16 cellular contexts compared by ENCODE assay signal in the genomic region with DNA sequence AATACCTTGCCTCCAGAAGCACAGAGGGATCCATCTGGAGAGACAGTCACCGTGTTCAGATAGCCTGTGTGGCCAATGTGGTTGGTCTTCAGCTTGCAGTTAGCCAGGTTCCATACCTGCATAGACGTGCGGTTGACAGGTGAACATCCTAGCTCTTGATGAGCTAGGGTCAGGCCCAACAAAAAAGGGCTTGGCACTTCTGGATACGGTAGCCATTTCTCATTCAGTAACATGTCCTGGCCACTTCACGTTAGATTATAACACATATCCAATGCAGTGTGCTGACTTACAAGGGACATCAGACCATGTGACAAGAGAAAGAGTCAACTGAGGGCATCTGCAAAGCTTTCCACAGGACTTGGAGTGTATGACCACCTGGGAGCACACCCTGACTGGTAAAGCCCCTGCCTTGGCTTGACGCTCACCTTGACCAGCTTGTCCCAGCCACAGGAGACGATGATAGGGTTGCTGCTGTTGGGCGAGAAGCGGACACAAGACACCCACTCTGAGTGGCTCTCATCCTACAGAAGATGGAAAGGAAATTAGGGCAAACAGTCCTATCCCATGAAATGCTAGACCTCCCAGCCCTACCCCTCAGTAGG. TPM values are rescaled to one million over a fixed set of nuclear protein-coding genes. Genes with fewer than 3 reads are reported as not detected.
DNase-seq lines count a peak whose midpoint lies in the region; ATAC-seq, FAIRE-seq and TF ChIP-seq lines count a peak whose summit lies in the region.
"Had no signal": no experiment of that assay in that cellular context is flagged by ENCODE, and none has a peak within 500 bp of the region (broad histone marks: within the 10 kb centered on the region; RNA-seq: fewer than 3 reads in every experiment).

No MANE protein-coding gene starts in this region.

- no peak overlapping the region for H3K4me3 Mint-ChIP-seq in Calu3 (ENCODE audit: low read depth, unreplicated experiment)
- peak overlapping the region; percentile 31 for H3K4me3 Mint-ChIP-seq in activated CD4-positive, alpha-beta memory T cell treated with anti-CD3 and anti-CD28 coated beads for 36 hours
- H3K4me3 Mint-ChIP-seq in memory B cell: no peak overlapping the region

- TF ChIP-seq CTCF in A549 (IDR thresholded peaks at IDR 0.05): no peak
- TF ChIP-seq CTCF in Calu3 (IDR thresholded peaks at IDR 0.05; ENCODE audit: unreplicated experiment): no peak

- CTCF ChIA-PET in A549 (lab: Yijun Ruan, JAX) (interaction anchor here (0.6 kb wide), 1 partner anchor 13 kb away, joined by 4 read pairs; no protein-coding TSS in a partner anchor), Calu3 (lab: Charles Lee) (no interaction called here)
- CTCF ChIA-PET in activated CD4-positive, alpha-beta memory T cell treated with anti-CD3 and anti-CD28 coated beads for 36 hours (lab: Charles Lee): no interaction called here

- TF ChIP-seq POLR2A in A549 (IDR thresholded peaks at IDR 0.05; ENCODE audit: low read length): no peak

- H3K27ac Mint-ChIP-seq in Calu3 (ENCODE audit: unreplicated experiment) (peak overlapping the region; percentile 15), memory B cell (peak overlapping the region; percentile 45)
- H3K27ac Mint-ChIP-seq in activated CD4-positive, alpha-beta memory T cell treated with anti-CD3 and anti-CD28 coated beads for 36 hours: peak overlapping the region; percentile 66

- H3K4me2 ChIP-seq in A549: no peak overlapping the region

- H3K4me1 ChIP-seq in A549: peaks cover 33% of the 10 kb centered on the region

- H3K36me3 Mint-ChIP-seq in Calu3 (ENCODE audit: insufficient read depth, unreplicated experiment) (peaks cover 100% of the 10 kb centered on the region), memory B cell (peaks cover 36% of the 10 kb centered on the region)
- H3K36me3 Mint-ChIP-seq in activated CD4-positive, alpha-beta memory T cell treated with anti-CD3 and anti-CD28 coated beads for 36 hours: peaks cover 87% of the 10 kb centered on the region

- no peaks in the 10 kb centered on the region for H3K9me3 Mint-ChIP-seq in Calu3 (ENCODE audit: low read depth, unreplicated experiment)
- H3K9me3 Mint-ChIP-seq in activated CD4-positive, alpha-beta memory T cell treated with anti-CD3 and anti-CD28 coated beads for 36 hours: no peaks in the 10 kb centered on the region
- no peaks in the 10 kb centered on the region for H3K9me3 Mint-ChIP-seq in memory B cell

- no peak overlapping the region for H3K27ac ChIP-seq in A549

- intact Hi-C loops in Calu3 (cut with micrococcal nuclease; ENCODE audit: unreplicated experiment): no loop called here
- intact Hi-C loops in activated CD4-positive, alpha-beta memory T cell treated with anti-CD3 and anti-CD28 coated beads for 36 hours (cut with micrococcal nuclease): no loop called here

- ATAC-seq in A549 (no peak), memory B cell (ENCODE audit: low read depth) (no peak), HG03520 (IDR thresholded peaks at IDR 0.05; ENCODE audit: unreplicated experiment) (no peak), GM21528 (IDR thresholded peaks at IDR 0.05; ENCODE audit: low FRiP score, unreplicated experiment) (no peak)

- TF ChIP-seq EP300 in A549 (IDR thresholded peaks at IDR 0.05): no peak

- peaks cover 30% of the 10 kb centered on the region for H3K4me1 Mint-ChIP-seq in Calu3 (ENCODE audit: low read depth, unreplicated experiment)
- H3K4me1 Mint-ChIP-seq in activated CD4-positive, alpha-beta memory T cell treated with anti-CD3 and anti-CD28 coated beads for 36 hours (ENCODE audit: low read depth): peaks cover 40% of the 10 kb centered on the region
- peaks cover 26% of the 10 kb centered on the region for H3K4me1 Mint-ChIP-seq in memory B cell

- 94% methylated on average over 9 of the region's 9 CpGs for WGBS in A549 (ENCODE audit: missing lambda C conversion rate)

- no peaks in the 10 kb centered on the region for H3K9me3 ChIP-seq in A549
- H3K9me3 ChIP-seq: HAP-1 had no signal

- DNase-seq in A549 (ENCODE audit: low read depth in 1 of 2, low spot score in 1 of 2): no peak
- DNase-seq in Calu3: no peak
- no peak for DNase-seq in activated CD4-positive, alpha-beta memory T cell treated with anti-CD3 and anti-CD28 coated beads for 36 hours
- DNase-seq in memory B cell (ENCODE audit: low spot score in 2 of 2): no peak
- no peak for DNase-seq in DMS114 treated with DMSO at 0.1 percent for 48 hours (lab: John Stamatoyannopoulos, UW; ENCODE audit: unreplicated experiment)
- DNase-seq in T-helper 9 cell: no peak
- DNase-seq: effector memory CD4-positive, alpha-beta T cell; GF-D8; NCI-H1048; NCI-H526 treated with DMSO at 0.1 percent for 48 hours; SHP77 had no signal

- H3K27me3 Mint-ChIP-seq in Calu3 (ENCODE audit: unreplicated experiment) (no peaks in the 10 kb centered on the region), memory B cell (no peaks in the 10 kb centered on the region)
- H3K27me3 Mint-ChIP-seq in activated CD4-positive, alpha-beta memory T cell treated with anti-CD3 and anti-CD28 coated beads for 36 hours: no peaks in the 10 kb centered on the region

- H3K4me3 ChIP-seq in A549: no peak overlapping the region
- H3K4me3 ChIP-seq: HAP-1 had no signal

- POLR2A ChIA-PET in A549 (lab: Yijun Ruan, JAX): no interaction called here
- POLR2A ChIA-PET in activated CD4-positive, alpha-beta memory T cell treated with anti-CD3 and anti-CD28 coated beads for 36 hours (lab: Charles Lee): interaction anchor here (6.0 to 12.0 kb wide), 2 partner anchors 14 to 22 kb away, joined by 60 to 100 read pairs; a partner anchor contains a TSS

- BruUV-seq in Calu3 (replicated peaks; lab: Mats Ljungman, UMichigan): no TSS peak

- no peak for TF ChIP-seq RAD21 in A549 (conservative IDR thresholded peaks at IDR 0.05 in 1 of 2, IDR thresholded peaks at IDR 0.05 in 1 of 2)

- no peak for FAIRE-seq in A549 (lab: Jason Lieb, UNC)
- FAIRE-seq: bronchial epithelial cell, keratinocyte had no signal

TF ChIP-seq in A549, 52 proteins besides CTCF, POLR2A, EP300 and RAD21:
- TF ChIP-seq CBX2 (IDR thresholded peaks at IDR 0.05; ENCODE audit: borderline replicate concordance, low read depth) (no peak), EHF (CRISPR knock-in tag; IDR thresholded peaks at IDR 0.05) (no peak), ZFP36 (IDR thresholded peaks at IDR 0.05; ENCODE audit: borderline replicate concordance, partially characterized antibody) (no peak), ZNF302 (CRISPR knock-in tag; IDR thresholded peaks at IDR 0.05) (no peak), MYC (IDR thresholded peaks at IDR 0.05; ENCODE audit: borderline replicate concordance, low read length) (no peak), HOXB5 (CRISPR knock-in tag; IDR thresholded peaks at IDR 0.05) (no peak), RNF2 (IDR thresholded peaks at IDR 0.05; ENCODE audit: borderline replicate concordance, low read depth) (no peak), JUN (IDR thresholded peaks at IDR 0.05) (0 out of 5 replicates have a peak, but pooled peaks of 1 of the 2 experiments have one; percentile 16), HOXA7 (CRISPR knock-in tag; IDR thresholded peaks at IDR 0.05) (no peak), KDM5A (IDR thresholded peaks at IDR 0.05) (no peak)
- TF ChIP-seq, protein P1, sequence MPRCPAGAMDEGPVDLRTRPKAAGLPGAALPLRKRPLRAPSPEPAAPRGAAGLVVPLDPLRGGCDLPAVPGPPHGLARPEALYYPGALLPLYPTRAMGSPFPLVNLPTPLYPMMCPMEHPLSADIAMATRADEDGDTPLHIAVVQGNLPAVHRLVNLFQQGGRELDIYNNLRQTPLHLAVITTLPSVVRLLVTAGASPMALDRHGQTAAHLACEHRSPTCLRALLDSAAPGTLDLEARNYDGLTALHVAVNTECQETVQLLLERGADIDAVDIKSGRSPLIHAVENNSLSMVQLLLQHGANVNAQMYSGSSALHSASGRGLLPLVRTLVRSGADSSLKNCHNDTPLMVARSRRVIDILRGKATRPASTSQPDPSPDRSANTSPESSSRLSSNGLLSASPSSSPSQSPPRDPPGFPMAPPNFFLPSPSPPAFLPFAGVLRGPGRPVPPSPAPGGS (IDR thresholded peaks at IDR 0.05): 0 out of 3 replicates have a peak, but pooled peaks have one; percentile 22
TF ChIP-seq in A549: peak in this region for 2.

RNA-seq across cellular contexts. Expression of a gene that starts 4.5 kb away (rescaled TPM):
- 3,139 and 4,035 TPM in 2 replicates for polyA plus RNA-seq in A549 (2011; rRNA removed)
- polyA plus RNA-seq in A549 (2012; cell fraction: cytosol; rRNA removed): 4,808 and 5,207 TPM in 2 replicates
- polyA plus RNA-seq in A549 (2012; cell fraction: nucleus; rRNA removed): 3,506 and 3,565 TPM in 2 replicates
- polyA plus RNA-seq in A549 (2017; fragmentation: RNase III; extraction: RNeasy Plus Mini Kit Qiagen cat#74134 plus additional on column Dnase treatment): 2,466 to 2,717 TPM (median 2,590 TPM) in 3 replicates
- polyA minus RNA-seq in A549 (2011; rRNA and poly(A)+ RNA removed): 6,906 and 9,556 TPM in 2 replicates
- total RNA-seq in Calu3 (2022): 1,679 and 1,946 TPM in 2 replicates
- 1,000 to 10,000 TPM; 2,635 to 2,697 TPM for total RNA-seq in activated CD4-positive, alpha-beta memory T cell treated with anti-CD3 and anti-CD28 coated beads for 36 hours

RNA-seq across cellular contexts. Expression of a gene that starts 16.1 kb away (rescaled TPM):
- polyA plus RNA-seq in A549 (2011; rRNA removed) (17.0 and 22.7 TPM in 2 replicates), A549 (2017; fragmentation: RNase III; extraction: RNeasy Plus Mini Kit Qiagen cat#74134 plus additional on column Dnase treatment) (29.7 to 35.0 TPM (median 32.5 TPM) in 3 replicates)
- polyA plus RNA-seq in A549 (2012; cell fraction: cytosol; rRNA removed): 21.6 and 22.2 TPM in 2 replicates
- 73.3 and 77.6 TPM in 2 replicates for polyA plus RNA-seq in A549 (2012; cell fraction: nucleus; rRNA removed)
- 10.5 and 11.3 TPM in 2 replicates for polyA minus RNA-seq in A549 (2011; rRNA and poly(A)+ RNA removed)
- total RNA-seq in Calu3 (2022): 33.5 and 34.2 TPM in 2 replicates
- total RNA-seq in activated CD4-positive, alpha-beta memory T cell treated with anti-CD3 and anti-CD28 coated beads for 36 hours: 10 to 100 TPM; 35.3 to 36.4 TPM

RNA-seq across cellular contexts. Expression of a gene that starts 21.8 kb away (rescaled TPM):
- 10.9 and 11.1 TPM in 2 replicates for polyA plus RNA-seq in A549 (2011; rRNA removed)
- polyA plus RNA-seq in A549 (2012; cell fraction: cytosol; rRNA removed): 4.7 and 5.8 TPM in 2 replicates
- polyA plus RNA-seq in A549 (2012; cell fraction: nucleus; rRNA removed): 7.5 and 7.7 TPM in 2 replicates
- polyA plus RNA-seq in A549 (2017; fragmentation: RNase III; extraction: RNeasy Plus Mini Kit Qiagen cat#74134 plus additional on column Dnase treatment): 10.9 to 13.1 TPM (median 12.1 TPM) in 3 replicates
- polyA minus RNA-seq in A549 (2011; rRNA and poly(A)+ RNA removed): 7.5 and 8.8 TPM in 2 replicates
- total RNA-seq in Calu3 (2022): 14.8 and 14.9 TPM in 2 replicates
- total RNA-seq in activated CD4-positive, alpha-beta memory T cell treated with anti-CD3 and anti-CD28 coated beads for 36 hours: 10 to 100 TPM; 10.9 to 11.7 TPM

RNA-seq across cellular contexts. Expression of a gene that starts 34.2 kb away (rescaled TPM):
- polyA plus RNA-seq in A549 (2011; rRNA removed): 20.4 and 30.7 TPM in 2 replicates
- 27.2 and 28.7 TPM in 2 replicates for polyA plus RNA-seq in A549 (2012; cell fraction: cytosol; rRNA removed)
- polyA plus RNA-seq in A549 (2012; cell fraction: nucleus; rRNA removed): 20.4 and 25.4 TPM in 2 replicates
- 21.8 to 23.2 TPM (median 23.1 TPM) in 3 replicates for polyA plus RNA-seq in A549 (2017; fragmentation: RNase III; extraction: RNeasy Plus Mini Kit Qiagen cat#74134 plus additional on column Dnase treatment)
- polyA minus RNA-seq in A549 (2011; rRNA and poly(A)+ RNA removed): 5.3 and 5.6 TPM in 2 replicates
- 1.8 and 2.4 TPM in 2 replicates for total RNA-seq in Calu3 (2022)
- total RNA-seq in activated CD4-positive, alpha-beta memory T cell treated with anti-CD3 and anti-CD28 coated beads for 36 hours: 1 to 10 TPM; 2.9 to 3.5 TPM

Comparison
In these comparisons a context has a peak if more than half of its experiments do, and no peak if none do; other contexts are left out.
1. H3K27ac Mint-ChIP-seq: peak in every context shown above with its lines; median percentile 66 in activated CD4-positive, alpha-beta memory T cell treated with anti-CD3 and anti-CD28 coated beads for 36 hours; 45 in memory B cell; 15 in Calu3.